In the genomic region with DNA sequence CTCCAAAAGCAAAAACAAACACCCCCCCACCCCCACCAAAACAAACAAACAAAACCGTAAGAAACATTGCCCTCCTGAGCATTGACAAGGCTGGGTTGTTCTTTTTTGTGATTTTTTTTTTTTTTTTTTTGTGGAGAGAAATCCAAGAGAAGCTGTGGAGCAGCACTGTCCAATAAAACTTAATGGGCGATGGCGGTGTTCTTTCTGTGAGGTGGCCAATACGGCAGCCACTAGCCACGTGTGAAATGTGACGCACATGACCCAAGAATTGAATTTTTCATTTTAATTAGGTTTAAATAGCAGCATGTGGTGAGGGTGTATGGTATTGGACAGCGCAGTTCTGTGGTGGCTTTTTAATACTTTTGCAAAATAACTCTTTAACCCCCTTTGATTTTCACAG, we compare ENCODE assay signal across 22 cellular contexts.
"Had no signal": no experiment of that assay in that cellular context is flagged by ENCODE, and none has a peak within 500 bp of the region (broad histone marks: within the 10 kb centered on the region; RNA-seq: fewer than 3 reads in every experiment).

No MANE protein-coding gene starts in this region.

- H3K27me3 Mint-ChIP-seq: activated naive CD4-positive, alpha-beta T cell treated with anti-CD3 and anti-CD28 coated beads, Interleukin-2, amount 50 U/mL, for 24 hours; stimulated activated naive CD8-positive, alpha-beta T cell treated with anti-CD3 and anti-CD28 coated beads, Interleukin-15, Interleukin-2, amounts not matched to agents 100 ng/mL and 50 ng/mL, for 24 hours had no signal

- H3K4me3 Mint-ChIP-seq: activated CD8-positive, alpha-beta T cell treated with anti-CD3 and anti-CD28 coated beads, Interleukin-2, amount 10 ng/mL, durations not matched to agents 7 days and 5 days; activated naive CD4-positive, alpha-beta T cell treated with anti-CD3 and anti-CD28 coated beads, Interleukin-2, amount 50 U/mL, for 24 hours; activated T-helper 1 cell treated with anti-CD3 and anti-CD28 coated beads, Interleukin-12 subunit alpha, Interleukin-12 subunit beta, Interleukin-2, Interleukin-4 antibody, amounts not matched to agents 30 ng/mL and 10 ng/mL and 1 ng/mL, durations not matched to agents 14 hours and 24 hours and 36 hours; stimulated activated naive CD8-positive, alpha-beta T cell treated with anti-CD3 and anti-CD28 coated beads, Interleukin-15, Interleukin-2, amounts not matched to agents 100 ng/mL and 50 ng/mL, for 24 hours had no signal

- H3K9me3 ChIP-seq: esophagus squamous epithelium, gastrocnemius medialis, spleen, thoracic aorta, upper lobe of left lung had no signal

- ATAC-seq: activated CD8-positive, alpha-beta T cell treated with anti-CD3 and anti-CD28 coated beads, Interleukin-2, amount 10 ng/mL, durations not matched to agents 7 days and 5 days; gastrocnemius medialis; left cardiac atrium had no signal

- H3K36me3 ChIP-seq: esophagus squamous epithelium, gastrocnemius medialis, spleen, thoracic aorta, upper lobe of left lung had no signal

- H3K27ac ChIP-seq: esophagus squamous epithelium, gastrocnemius medialis, spleen, thoracic aorta had no signal

- H3K4me3 ChIP-seq: esophagus squamous epithelium, gastrocnemius medialis, spleen, thoracic aorta, upper lobe of left lung had no signal

- H3K27ac Mint-ChIP-seq: activated CD8-positive, alpha-beta T cell treated with anti-CD3 and anti-CD28 coated beads, Interleukin-2, amount 10 ng/mL, durations not matched to agents 7 days and 5 days; activated naive CD4-positive, alpha-beta T cell treated with anti-CD3 and anti-CD28 coated beads, Interleukin-2, amount 50 U/mL, for 24 hours; activated T-helper 1 cell treated with anti-CD3 and anti-CD28 coated beads, Interleukin-12 subunit alpha, Interleukin-12 subunit beta, Interleukin-2, Interleukin-4 antibody, amounts not matched to agents 30 ng/mL and 10 ng/mL and 1 ng/mL, durations not matched to agents 14 hours and 24 hours and 36 hours; stimulated activated naive CD8-positive, alpha-beta T cell treated with anti-CD3 and anti-CD28 coated beads, Interleukin-15, Interleukin-2, amounts not matched to agents 100 ng/mL and 50 ng/mL, for 24 hours had no signal

- H3K36me3 Mint-ChIP-seq: activated naive CD4-positive, alpha-beta T cell treated with anti-CD3 and anti-CD28 coated beads, Interleukin-2, amount 50 U/mL, for 24 hours; brain had no signal

- DNase-seq: activated CD4-positive, alpha-beta T cell treated with anti-CD3 and anti-CD28 coated beads for 1 hour; activated CD4-positive, alpha-beta T cell treated with anti-CD3 and anti-CD28 coated beads, Interleukin-2, amount 50 U/mL, for 1 hour; activated CD8-positive, alpha-beta T cell treated with anti-CD3 and anti-CD28 coated beads, Interleukin-2, amount 10 ng/mL, durations not matched to agents 7 days and 5 days; activated gamma-delta T cell treated with Interleukin-2 at 50 U/mL for 16 hours; aorta; dermis blood vessel endothelial cell; effector memory CD4-positive, alpha-beta T cell; esophagus squamous epithelium; gastrocnemius medialis; hypothalamus; left cardiac atrium; mesenchymal stem cell; spleen; stimulated activated CD4-positive, alpha-beta T cell treated with anti-CD3 and anti-CD28 coated beads, Interleukin-4, amount 100 ng/mL, for 4 hours; T-helper 1 cell; upper lobe of left lung had no signal

- H3K9me3 Mint-ChIP-seq: activated naive CD4-positive, alpha-beta T cell treated with anti-CD3 and anti-CD28 coated beads, Interleukin-2, amount 50 U/mL, for 24 hours; activated T-helper 1 cell treated with anti-CD3 and anti-CD28 coated beads, Interleukin-12 subunit alpha, Interleukin-12 subunit beta, Interleukin-2, Interleukin-4 antibody, amounts not matched to agents 30 ng/mL and 10 ng/mL and 1 ng/mL, durations not matched to agents 14 hours and 24 hours and 36 hours; nephron progenitor cell; stimulated activated naive CD8-positive, alpha-beta T cell treated with anti-CD3 and anti-CD28 coated beads, Interleukin-15, Interleukin-2, amounts not matched to agents 100 ng/mL and 50 ng/mL, for 24 hours had no signal

- H3K4me1 Mint-ChIP-seq: activated naive CD4-positive, alpha-beta T cell treated with anti-CD3 and anti-CD28 coated beads, Interleukin-2, amount 50 U/mL, for 24 hours had no signal

- H3K27me3 ChIP-seq: esophagus squamous epithelium, spleen, upper lobe of left lung had no signal

- H3K4me1 ChIP-seq: spleen had no signal
